ENCODE assay signal across 19 cellular contexts in the genomic region with DNA sequence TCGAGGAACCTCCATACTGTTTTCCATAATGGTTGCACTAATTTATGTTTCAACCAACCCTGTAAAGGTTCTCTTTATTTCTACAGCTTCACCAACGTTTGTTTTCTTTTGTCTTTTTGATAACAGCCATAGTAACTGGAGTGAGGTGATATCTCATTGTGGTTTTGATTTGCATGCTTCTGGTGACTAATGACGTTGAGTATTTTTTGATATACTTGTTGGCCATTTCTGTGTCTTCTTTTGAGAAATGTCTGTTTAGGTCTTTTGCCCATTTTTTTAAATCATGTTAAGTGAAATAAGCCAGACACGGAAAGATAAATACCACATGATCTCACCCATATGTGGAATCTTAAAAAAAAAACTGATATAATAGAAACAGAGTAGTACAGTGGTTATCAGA.
"Had no signal": no experiment of that assay in that cellular context is flagged by ENCODE, and none has a peak within 500 bp of the region (broad histone marks: within the 10 kb centered on the region; RNA-seq: fewer than 3 reads in every experiment).

No MANE protein-coding gene starts in this region.

- H3K4me1 ChIP-seq: right lobe of liver, vagina had no signal

- H3K27ac ChIP-seq: ovary, right lobe of liver, vagina, VCaP had no signal

- DNase-seq: activated CD4-positive, alpha-beta T cell treated with anti-CD3 and anti-CD28 coated beads for 4 hours; activated CD4-positive, alpha-beta T cell treated with anti-CD3 and anti-CD28 coated beads, Interleukin-2, amount 50 U/mL, for 4 hours; activated naive CD4-positive, alpha-beta T cell treated with Interleukin-2 at 50 U/mL for 16 hours; activated T-cell treated with anti-CD3 and anti-CD28 coated beads for 4 hours; activated T-cell treated with anti-CD3 and anti-CD28 coated beads, Interleukin-2, amount 50 U/mL, for 72 hours; aorta; central memory CD4-positive, alpha-beta T cell; head of caudate nucleus; hippocampal formation; naive B cell; ovary; right lobe of liver; stimulated activated CD4-positive, alpha-beta T cell treated with anti-CD3 and anti-CD28 coated beads, Interleukin-12 subunit alpha, Interleukin-12 subunit beta, amount 100 ng/mL, for 4 hours; stimulated activated CD4-positive, alpha-beta T cell treated with anti-CD3 and anti-CD28 coated beads, Interleukin-4, amount 100 ng/mL, for 1 hour; stimulated activated naive CD8-positive, alpha-beta T cell treated with anti-CD3 and anti-CD28 coated beads, Interleukin-15, amount 100 ng/mL, for 72 hours; substantia nigra; T-helper 2 cell had no signal

- H3K9me3 ChIP-seq: ovary, right lobe of liver, vagina had no signal

- H3K36me3 ChIP-seq: ovary, right lobe of liver, vagina had no signal

- H3K27me3 ChIP-seq: ovary, right lobe of liver, vagina had no signal

- H3K4me3 ChIP-seq: ovary, right lobe of liver, vagina had no signal
